ENCODE assay signal across 15 cellular contexts in genomic region chr5:17732351-17732923, GRCh38.
"Had no signal": no experiment of that assay in that cellular context is flagged by ENCODE, and none has a peak within 500 bp of the region (broad histone marks: within the 10 kb centered on the region; RNA-seq: fewer than 3 reads in every experiment).

No MANE protein-coding gene starts in this region.

- H3K4me3 ChIP-seq: mucosa of descending colon, psoas muscle, right lobe of liver, spleen, upper lobe of right lung had no signal

- H3K27ac ChIP-seq: psoas muscle, right lobe of liver, spleen, upper lobe of right lung had no signal

- H3K27me3 ChIP-seq: right lobe of liver, spleen, upper lobe of right lung had no signal

- H3K9me3 ChIP-seq: mucosa of descending colon, psoas muscle, right lobe of liver, upper lobe of right lung had no signal

- H3K27ac Mint-ChIP-seq: effector memory CD8-positive, alpha-beta T cell; natural killer cell; T-helper 17 cell had no signal

- FAIRE-seq: TTC549 had no signal

- ATAC-seq: effector memory CD8-positive, alpha-beta T cell; mucosa of descending colon; natural killer cell; psoas muscle; right lobe of liver; T-helper 17 cell; upper lobe of right lung had no signal

- H3K27me3 Mint-ChIP-seq: central memory CD8-positive, alpha-beta T cell; effector memory CD8-positive, alpha-beta T cell; T-helper 17 cell had no signal

- H3K4me1 Mint-ChIP-seq: central memory CD8-positive, alpha-beta T cell; natural killer cell; T-helper 17 cell had no signal

- DNase-seq: activated naive CD4-positive, alpha-beta T cell treated with anti-CD3 and anti-CD28 coated beads, Interleukin-2, amount 50 U/mL, for 16 hours; activated T-cell treated with anti-CD3 and anti-CD28 coated beads, Interleukin-2, amount 50 U/mL, for 1 hour; effector memory CD8-positive, alpha-beta T cell; erythroblast; mucosa of descending colon; natural killer cell; psoas muscle; right lobe of liver; spleen; stimulated activated CD4-positive, alpha-beta T cell treated with anti-CD3 and anti-CD28 coated beads, Interleukin-1b, Interleukin-23, amount 100 ng/mL, for 48 hours; stimulated activated naive CD4-positive, alpha-beta T cell; T-helper 17 cell; upper lobe of right lung had no signal

- H3K36me3 Mint-ChIP-seq: natural killer cell had no signal

- H3K36me3 ChIP-seq: right lobe of liver, spleen, upper lobe of right lung had no signal

- H3K4me1 ChIP-seq: psoas muscle, right lobe of liver, spleen, upper lobe of right lung had no signal

- H3K4me3 Mint-ChIP-seq: central memory CD8-positive, alpha-beta T cell; effector memory CD8-positive, alpha-beta T cell; natural killer cell; T-helper 17 cell had no signal
